8 cellular contexts compared by ENCODE assay signal in the genomic region with DNA sequence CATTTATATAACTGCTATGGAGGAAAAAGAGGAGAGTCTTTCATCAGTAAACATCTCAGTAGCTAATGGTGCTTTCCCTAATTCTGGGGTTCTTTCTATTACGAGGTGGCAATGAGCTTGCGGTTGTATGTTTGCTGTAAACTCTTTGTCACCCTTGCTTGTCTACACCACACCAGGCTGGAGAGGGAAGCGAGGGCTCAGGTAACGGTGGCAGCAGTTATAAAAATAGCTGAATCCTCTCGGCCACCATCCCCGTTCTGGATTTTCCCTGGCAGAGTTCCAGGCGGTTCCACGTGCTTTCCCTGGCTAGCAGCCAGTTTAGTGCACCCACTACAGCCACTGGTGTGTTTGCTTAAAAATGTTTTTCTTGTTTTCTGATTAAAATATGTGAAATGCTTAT. TPM values are rescaled to one million over a fixed set of nuclear protein-coding genes. Genes with fewer than 3 reads are reported as not detected.
DNase-seq lines count a peak whose midpoint lies in the region; ATAC-seq and TF ChIP-seq lines count a peak whose summit lies in the region.

No MANE protein-coding gene starts in this region.

- H3K9me3 Mint-ChIP-seq in MCF 10A (ENCODE audit: unreplicated experiment), result no peaks in the 10 kb centered on the region
- no peaks in the 10 kb centered on the region for H3K9me3 Mint-ChIP-seq in activated CD4-positive, alpha-beta memory T cell treated with anti-CD3 and anti-CD28 coated beads, Interleukin-2, amount 10 ng/mL, durations not matched to agents 7 days and 5 days

- peaks cover 7% of the 10 kb centered on the region for H3K4me1 Mint-ChIP-seq in MCF 10A (ENCODE audit: insufficient read depth, unreplicated experiment)
- H3K4me1 Mint-ChIP-seq in activated CD4-positive, alpha-beta memory T cell treated with anti-CD3 and anti-CD28 coated beads, Interleukin-2, amount 10 ng/mL, durations not matched to agents 7 days and 5 days, result peaks cover 29% of the 10 kb centered on the region

- no peak overlapping the region for H3K9ac ChIP-seq in smooth muscle cell (ENCODE audit: low read depth)

- 11% methylated on average over 8 of the region's 8 CpGs for WGBS in right lobe of liver (ENCODE audit: insufficient coverage, low coverage, low lambda C conversion rate, missing lambda C conversion rate)
- 67% methylated on average over 8 of the region's 8 CpGs for WGBS in smooth muscle cell (ENCODE audit: low lambda C conversion rate)

- H3K4me1 ChIP-seq in breast epithelium, result no peaks in the 10 kb centered on the region
- H3K4me1 ChIP-seq in right lobe of liver, result peaks cover 0 to 5% (median 0%) of the 10 kb centered on the region in 4 donors
- H3K4me1 ChIP-seq in smooth muscle cell (ENCODE audit: low read depth), result no peaks in the 10 kb centered on the region

- H2AFZ ChIP-seq in smooth muscle cell (ENCODE audit: low read depth), result no peak overlapping the region

- H3K36me3 Mint-ChIP-seq in MCF 10A (ENCODE audit: insufficient read depth, unreplicated experiment), result no peaks in the 10 kb centered on the region
- H3K36me3 Mint-ChIP-seq in activated CD4-positive, alpha-beta memory T cell treated with anti-CD3 and anti-CD28 coated beads, Interleukin-2, amount 10 ng/mL, durations not matched to agents 7 days and 5 days (ENCODE audit: low read depth), result no peaks in the 10 kb centered on the region

- no peaks in the 10 kb centered on the region for H3K36me3 ChIP-seq in breast epithelium
- no peaks in the 10 kb centered on the region for H3K36me3 ChIP-seq in right lobe of liver
- no peaks in the 10 kb centered on the region for H3K36me3 ChIP-seq in smooth muscle cell (ENCODE audit: low read depth)

- TF ChIP-seq POLR2A in breast epithelium (IDR thresholded peaks at IDR 0.05) (no peak), right lobe of liver (IDR thresholded peaks at IDR 0.05) (no peak)

- POLR2A ChIA-PET in MCF 10A (lab: Yijun Ruan, JAX), result interaction anchor here (0.6 to 1.0 kb wide), 2 partner anchors 11 to 1307 kb away, joined by 3 read pairs; no protein-coding TSS in a partner anchor
- POLR2A ChIA-PET in activated CD4-positive, alpha-beta memory T cell treated with anti-CD3 and anti-CD28 coated beads, Interleukin-2, amount 10 ng/mL, durations not matched to agents 7 days and 5 days (lab: Charles Lee), result interaction anchor here (1.2 to 1.4 kb wide), 2 partner anchors 29 to 52 kb away, joined by 3 read pairs; no protein-coding TSS in a partner anchor

- no peaks in the 10 kb centered on the region for H3K79me2 ChIP-seq in smooth muscle cell (ENCODE audit: low read depth)

- TF ChIP-seq CTCF in MCF 10A (IDR thresholded peaks at IDR 0.05; ENCODE audit: unreplicated experiment) (no peak), breast epithelium (IDR thresholded peaks at IDR 0.05) (no peak), right lobe of liver (IDR thresholded peaks at IDR 0.05) (no peak), smooth muscle cell (IDR thresholded peaks at IDR 0.05; ENCODE audit: borderline replicate concordance, insufficient read depth, poor library complexity, severe bottlenecking) (no peak)

- intact Hi-C loops in MCF 10A (cut with micrococcal nuclease), result no loop called here
- intact Hi-C loops in breast epithelium (cut with DNase I; ENCODE audit: low total_unique reads), result no loop called here
- intact Hi-C loops in right lobe of liver (cut with DNase I), result loop anchor here in 1 of 2 donors (10.0 kb wide), 1 partner anchor 65 kb away; no protein-coding TSS in a partner anchor

- DNase-seq in MCF 10A (ENCODE audit: unreplicated experiment) (peak; percentile 38), breast epithelium (ENCODE audit: low spot score in 2 of 2) (no peak), right lobe of liver (peak in 1 of 3 donors; percentile 31), smooth muscle cell (lab: John Stamatoyannopoulos, UW; ENCODE audit: unreplicated experiment) (no peak), NCI-H226 (no peak), cortex of kidney (lab: John Stamatoyannopoulos, UW) (no peak)
- peak; percentile 21 for DNase-seq in activated CD4-positive, alpha-beta memory T cell treated with anti-CD3 and anti-CD28 coated beads, Interleukin-2, amount 10 ng/mL, durations not matched to agents 7 days and 5 days

- no TSS peak for BruUV-seq in MCF 10A (replicated peaks; lab: Mats Ljungman, UMichigan)

- no peaks in the 10 kb centered on the region for H4K20me1 ChIP-seq in smooth muscle cell (ENCODE audit: low read depth)

- CTCF ChIA-PET in MCF 10A (lab: Yijun Ruan, JAX), result interaction anchor here (0.6 to 2.2 kb wide), 5 partner anchors 11 to 591 kb away, joined by 3 to 8 read pairs (median 4); no protein-coding TSS in a partner anchor
- CTCF ChIA-PET in activated CD4-positive, alpha-beta memory T cell treated with anti-CD3 and anti-CD28 coated beads, Interleukin-2, amount 10 ng/mL, durations not matched to agents 7 days and 5 days (lab: Charles Lee), result interaction anchor here (1.0 kb wide), 1 partner anchor 9 kb away, joined by 3 read pairs; no protein-coding TSS in a partner anchor

- H3K27ac Mint-ChIP-seq in MCF 10A (ENCODE audit: low read depth, unreplicated experiment), result no peak overlapping the region
- H3K27ac Mint-ChIP-seq in activated CD4-positive, alpha-beta memory T cell treated with anti-CD3 and anti-CD28 coated beads, Interleukin-2, amount 10 ng/mL, durations not matched to agents 7 days and 5 days, result peak overlapping the region; percentile 17

- H3K27me3 ChIP-seq in breast epithelium (no peaks in the 10 kb centered on the region), right lobe of liver (no peaks in the 10 kb centered on the region), smooth muscle cell (ENCODE audit: low read depth) (peaks cover 10% of the 10 kb centered on the region)

- H3K4me3 ChIP-seq in breast epithelium (no peak overlapping the region), right lobe of liver (no peak overlapping the region), smooth muscle cell (no peak overlapping the region)

- no peak overlapping the region for H3K4me3 Mint-ChIP-seq in MCF 10A (ENCODE audit: unreplicated experiment)
- H3K4me3 Mint-ChIP-seq in activated CD4-positive, alpha-beta memory T cell treated with anti-CD3 and anti-CD28 coated beads, Interleukin-2, amount 10 ng/mL, durations not matched to agents 7 days and 5 days, result no peak overlapping the region

- no peak overlapping the region for H3K4me2 ChIP-seq in smooth muscle cell

- H3F3A ChIP-seq in smooth muscle cell (ENCODE audit: low read depth), result no peaks in the 10 kb centered on the region

- H3K9me3 ChIP-seq in breast epithelium, result no peaks in the 10 kb centered on the region
- H3K9me3 ChIP-seq in right lobe of liver, result no peaks in the 10 kb centered on the region
- H3K9me3 ChIP-seq in smooth muscle cell (replicated peaks; ENCODE audit: low read depth), result no peaks in the 10 kb centered on the region

- H3K27ac ChIP-seq in breast epithelium (no peak overlapping the region), right lobe of liver (no peak overlapping the region), smooth muscle cell (ENCODE audit: low read depth) (no peak overlapping the region)

- no peaks in the 10 kb centered on the region for H3K27me3 Mint-ChIP-seq in MCF 10A (ENCODE audit: insufficient read depth, unreplicated experiment)
- H3K27me3 Mint-ChIP-seq in activated CD4-positive, alpha-beta memory T cell treated with anti-CD3 and anti-CD28 coated beads, Interleukin-2, amount 10 ng/mL, durations not matched to agents 7 days and 5 days, result peaks cover 6% of the 10 kb centered on the region

- ATAC-seq in HG03565 (IDR thresholded peaks at IDR 0.05; ENCODE audit: unreplicated experiment) (peak; percentile 28), right lobe of liver (peak in 3 of 4 donors; percentile 29 to 68 (median 60))

RNA-seq across cellular contexts. Expression of a gene that starts 39.0 kb away (rescaled TPM):
- total RNA-seq in MCF 10A (2022) (not detected in 2 replicates), breast epithelium (not detected), right lobe of liver (not detected), smooth muscle cell (not detected in 2 replicates)
- not detected for total RNA-seq in activated CD4-positive, alpha-beta memory T cell treated with anti-CD3 and anti-CD28 coated beads, Interleukin-2, amount 10 ng/mL, durations not matched to agents 7 days and 5 days
- not detected in 2 replicates for polyA plus RNA-seq in smooth muscle cell

RNA-seq across cellular contexts. Expression of a gene that starts 39.1 kb away (rescaled TPM):
- total RNA-seq in MCF 10A (2022), result 160 and 234 TPM in 2 replicates
- 100 to 1,000 TPM in 1 of 3 donors, 10 to 100 TPM in 2; 60.4 to 112 (median 81.0) TPM for total RNA-seq in breast epithelium
- total RNA-seq in activated CD4-positive, alpha-beta memory T cell treated with anti-CD3 and anti-CD28 coated beads, Interleukin-2, amount 10 ng/mL, durations not matched to agents 7 days and 5 days, result 10 to 100 TPM; 66.9 to 70.9 TPM
- 10 to 100 TPM; 50.3 to 81.0 (median 67.1) TPM for total RNA-seq in right lobe of liver
- total RNA-seq in smooth muscle cell, result 64.5 and 77.4 TPM in 2 replicates
- 43.9 and 44.7 TPM in 2 replicates for polyA plus RNA-seq in smooth muscle cell

Comparison
In these comparisons a context has a peak if more than half of its experiments do, and no peak if none do; other contexts are left out.
1. DNase-seq: peak in MCF 10A (single experiment) and activated CD4-positive, alpha-beta memory T cell treated with anti-CD3 and anti-CD28 coated beads, Interleukin-2, amount 10 ng/mL, durations not matched to agents 7 days and 5 days (single experiment); none in breast epithelium (0 of 2), smooth muscle cell (single experiment), NCI-H226 (single experiment) and cortex of kidney (single experiment).